ENCODE assay signal across 1 cellular context in genomic region chr7:93310346-93310745, GRCh38.
TF ChIP-seq lines count a peak whose summit lies in the region.

No MANE protein-coding gene starts in this region.

TF ChIP-seq in K562, 482 proteins besides CTCF, POLR2A, EP300 and RAD21 (continued from another document):
- TF ChIP-seq ZBTB17 (CRISPR knock-in tag; IDR thresholded peaks at IDR 0.05) (no peak), NUFIP1 (IDR thresholded peaks at IDR 0.05; ENCODE audit: partially characterized antibody) (no peak), BCLAF1 (IDR thresholded peaks at IDR 0.05; ENCODE audit: borderline replicate concordance in 1 of 2, control insufficient read depth in 1 of 2, low read depth in 2 of 2, low read length in 1 of 2) (no peak), ZMIZ1 (IDR thresholded peaks at IDR 0.05; ENCODE audit: low read depth in 2 of 2, low read length in 2 of 2) (no peak), NR3C1 (CRISPR knock-in tag; IDR thresholded peaks at IDR 0.05) (no peak), ATF3 (IDR thresholded peaks at IDR 0.05) (peak; percentile 30; the same call in 1 of the 2 replicates), ATF3 (CRISPR knock-in tag; conservative IDR thresholded peaks at IDR 0.05) (no peak), SMARCC2 (IDR thresholded peaks at IDR 0.05; ENCODE audit: low read depth) (no peak), ZC3H8 (IDR thresholded peaks at IDR 0.05) (no peak), SMARCE1 (IDR thresholded peaks at IDR 0.05) (peak; percentile 59; the same call in 1 of the 2 replicates), HNRNPL (IDR thresholded peaks at IDR 0.05; ENCODE audit: low read depth, low read length) (no peak), ZHX1 (conservative IDR thresholded peaks at IDR 0.05; ENCODE audit: low read length) (no peak)
